In genomic region chr12:52521581-52522266, GRCh38 we compare ENCODE assay signal across 14 cellular contexts. TPM values are rescaled to one million over a fixed set of nuclear protein-coding genes. Genes with fewer than 3 reads are reported as not detected.
DNase-seq lines count a peak whose midpoint lies in the region; ATAC-seq, FAIRE-seq and TF ChIP-seq lines count a peak whose summit lies in the region.
"Had no signal": no experiment of that assay in that cellular context is flagged by ENCODE, and none has a peak within 500 bp of the region (broad histone marks: within the 10 kb centered on the region; RNA-seq: fewer than 3 reads in every experiment).

No MANE protein-coding gene starts in this region.

- H3K4me3 ChIP-seq in hepatocyte (no peak overlapping the region), suprapubic skin (peak overlapping the region; percentile 34), small intestine (ENCODE audit: low read depth in 1 of 2, low read length in 2 of 2) (no peak overlapping the region)
- H3K4me3 ChIP-seq: lower lobe of right lung had no signal

- H3K27ac Mint-ChIP-seq in WTC11, result no peak overlapping the region
- H3K27ac Mint-ChIP-seq: activated naive CD4-positive, alpha-beta T cell treated with anti-CD3 and anti-CD28 coated beads, Interleukin-2, amount 10 ng/mL, durations not matched to agents 7 days and 5 days had no signal

- H3K27me3 ChIP-seq in hepatocyte, result no peaks in the 10 kb centered on the region
- peaks cover 10% of the 10 kb centered on the region for H3K27me3 ChIP-seq in suprapubic skin
- peaks cover 0 to 3% of the 10 kb centered on the region in 2 donors for H3K27me3 ChIP-seq in small intestine (ENCODE audit: control insufficient read depth in 2 of 2, insufficient read depth in 2 of 2, low read length in 2 of 2)

- H3K4me1 Mint-ChIP-seq in WTC11, result peaks cover 7% of the 10 kb centered on the region

- peak overlapping the region; percentile 77 for H3K27ac ChIP-seq in hepatocyte
- peak overlapping the region; percentile 94 for H3K27ac ChIP-seq in suprapubic skin
- H3K27ac ChIP-seq in small intestine (ENCODE audit: low read depth in 1 of 2, low read length in 1 of 2), result no peak overlapping the region
- H3K27ac ChIP-seq: lower lobe of right lung had no signal

- no peak overlapping the region for H3K4me3 Mint-ChIP-seq in WTC11
- H3K4me3 Mint-ChIP-seq: activated naive CD4-positive, alpha-beta T cell treated with anti-CD3 and anti-CD28 coated beads, Interleukin-2, amount 10 ng/mL, durations not matched to agents 7 days and 5 days had no signal

- CTCF ChIA-PET in WTC11 (lab: Charles Lee), result interaction anchor here (0.8 to 3.5 kb wide), 15 partner anchors 9 to 459 kb away, joined by 3 to 24 read pairs (median 4); no protein-coding TSS in a partner anchor

- WGBS in hepatocyte (ENCODE audit: low lambda C conversion rate, missing lambda C conversion rate), result 75% methylated on average over 10 of the region's 10 CpGs
- 48% methylated on average over 7 of the region's 10 CpGs for whole genome bisulfite sequencing in suprapubic skin
- 72 to 75% (median 74%) methylated on average over 10 of the region's 10 CpGs for WGBS in small intestine, 3 donors

- no peak overlapping the region for H2AFZ ChIP-seq in hepatocyte

- no peak for TF ChIP-seq POLR2A in suprapubic skin (IDR thresholded peaks at IDR 0.05)

- H3K9me2 ChIP-seq in hepatocyte (replicated peaks; ENCODE audit: insufficient read depth), result no peaks in the 10 kb centered on the region

- H4K20me1 ChIP-seq in hepatocyte (ENCODE audit: insufficient read depth, poor library complexity, severe bottlenecking), result no peaks in the 10 kb centered on the region

- POLR2A ChIA-PET in WTC11 (lab: Charles Lee), result no interaction called here

- no peak for TF ChIP-seq EP300 in suprapubic skin (IDR thresholded peaks at IDR 0.05)

- no peaks in the 10 kb centered on the region for H3K79me2 ChIP-seq in hepatocyte

- no peaks in the 10 kb centered on the region for H3K9me3 Mint-ChIP-seq in WTC11
- H3K9me3 Mint-ChIP-seq: activated naive CD4-positive, alpha-beta T cell treated with anti-CD3 and anti-CD28 coated beads, Interleukin-2, amount 10 ng/mL, durations not matched to agents 7 days and 5 days had no signal

- FAIRE-seq in small intestine (lab: Jason Lieb, UNC), result no peak

- H3K4me1 ChIP-seq in hepatocyte (ENCODE audit: insufficient read depth) (peaks cover 14% of the 10 kb centered on the region), suprapubic skin (peaks cover 61% of the 10 kb centered on the region), small intestine (ENCODE audit: control insufficient read depth in 2 of 2, insufficient read depth in 1 of 2, low read depth in 1 of 2, low read length in 1 of 2) (peaks cover 0 to 2% of the 10 kb centered on the region in 2 donors)
- H3K4me1 ChIP-seq: lower lobe of right lung had no signal

- TF ChIP-seq CTCF in WTC11 (IDR thresholded peaks at IDR 0.05) (no peak), hepatocyte (IDR thresholded peaks at IDR 0.05; ENCODE audit: poor library complexity) (no peak), suprapubic skin (IDR thresholded peaks at IDR 0.05) (no peak)

- ATAC-seq in WTC11 (peak; percentile 24; the same call in 1 of the 2 replicates), HG03469 (IDR thresholded peaks at IDR 0.05; ENCODE audit: unreplicated experiment) (no peak), HG02870 (IDR thresholded peaks at IDR 0.05; ENCODE audit: unreplicated experiment) (no peak)

- H3K27me3 Mint-ChIP-seq in WTC11 (ENCODE audit: low read depth), result no peaks in the 10 kb centered on the region

- DNase-seq in activated CD8-positive, alpha-beta memory T cell treated with anti-CD3 and anti-CD28 coated beads for 24 hours, result peak; percentile 32
- DNase-seq in activated CD8-positive, alpha-beta memory T cell treated with anti-CD3 and anti-CD28 coated beads, Interleukin-2, amount 50 U/mL, for 4 hours, result no peak
- DNase-seq in WTC11 (ENCODE audit: low spot score) (no peak), hepatocyte (ENCODE audit: low spot score) (no peak), suprapubic skin (ENCODE audit: low spot score in 2 of 2) (peak in 1 of 2 donors; percentile 59), small intestine (no peak)
- DNase-seq: activated naive CD4-positive, alpha-beta T cell treated with anti-CD3 and anti-CD28 coated beads, Interleukin-2, amount 10 ng/mL, durations not matched to agents 7 days and 5 days; DMS79; lower lobe of right lung; T-helper 1 cell had no signal

- H3K36me3 ChIP-seq in hepatocyte (replicated peaks; ENCODE audit: insufficient read depth, low read depth) (no peaks in the 10 kb centered on the region), suprapubic skin (peaks cover 16% of the 10 kb centered on the region), small intestine (ENCODE audit: control insufficient read depth in 2 of 2, insufficient read depth in 2 of 2, low read length in 2 of 2) (no peaks in the 10 kb centered on the region)
- H3K36me3 ChIP-seq: lower lobe of right lung had no signal

- H3K4me2 ChIP-seq in hepatocyte, result no peak overlapping the region

- H3K36me3 Mint-ChIP-seq in WTC11, result no peaks in the 10 kb centered on the region
- H3K36me3 Mint-ChIP-seq: activated naive CD4-positive, alpha-beta T cell treated with anti-CD3 and anti-CD28 coated beads, Interleukin-2, amount 10 ng/mL, durations not matched to agents 7 days and 5 days had no signal

- H3K9me3 ChIP-seq in hepatocyte (ENCODE audit: low read depth) (no peaks in the 10 kb centered on the region), suprapubic skin (no peaks in the 10 kb centered on the region), small intestine (ENCODE audit: control insufficient read depth, low read depth) (no peaks in the 10 kb centered on the region)
- H3K9me3 ChIP-seq: lower lobe of right lung had no signal

TF ChIP-seq in WTC11, 78 proteins besides CTCF, POLR2A, EP300 and RAD21 (continues in another document):
- TF ChIP-seq ZBTB21 (CRISPR knock-in tag; IDR thresholded peaks at IDR 0.05; ENCODE audit: borderline replicate concordance), result no peak
- no peak for TF ChIP-seq ESRRA (CRISPR knock-in tag; IDR thresholded peaks at IDR 0.05; ENCODE audit: borderline replicate concordance)
- no peak for TF ChIP-seq MLX (CRISPR knock-in tag; IDR thresholded peaks at IDR 0.05)
- no peak for TF ChIP-seq CDX4 (CRISPR knock-in tag; IDR thresholded peaks at IDR 0.05; ENCODE audit: borderline replicate concordance)
- no peak for TF ChIP-seq TP53 (CRISPR knock-in tag; IDR thresholded peaks at IDR 0.05)
- no peak for TF ChIP-seq USF1 (CRISPR knock-in tag; IDR thresholded peaks at IDR 0.05)
- TF ChIP-seq ZMAT4 (CRISPR knock-in tag; IDR thresholded peaks at IDR 0.05), result no peak

RNA-seq across cellular contexts. Expression of gene KRT5, which starts 1.5 kb away (rescaled TPM):
- total RNA-seq in WTC11 (2021) (not detected in 3 replicates), hepatocyte (13.0 and 15.8 TPM in 2 replicates), suprapubic skin (1,000 to 10,000 TPM; 3,026 to 9,625 (median 8,067) TPM)
- polyA plus RNA-seq in hepatocyte (7.4 and 11.3 TPM in 2 replicates), small intestine (1 to 10 TPM in 2 of 3 donors, under 1 TPM in 1; 0.79 to 6.5 (median 5.6) TPM)
- total RNA-seq: glomerular endothelial cell, posterior vena cava had no signal

RNA-seq across cellular contexts. Expression of gene KRT6A, which starts 28.7 kb away (rescaled TPM):
- total RNA-seq in WTC11 (2021), result not detected in 3 replicates
- total RNA-seq in hepatocyte, result 5.5 and 6.8 TPM in 2 replicates
- 0.54 and 2.3 TPM in 2 replicates for polyA plus RNA-seq in hepatocyte
- 1,000 to 10,000 TPM in 1 of 4 donors, 100 to 1,000 TPM in 2, 10 to 100 TPM in 1; 57.7 to 1,258 (median 594) TPM for total RNA-seq in suprapubic skin
- polyA plus RNA-seq in small intestine, result 1 to 10 TPM in 2 of 3 donors, under 1 TPM in 1; 0.13 to 6.7 (median 3.2) TPM
- total RNA-seq: glomerular endothelial cell, posterior vena cava had no signal

RNA-seq across cellular contexts. Expression of gene KRT71, which starts 31.2 kb away (rescaled TPM):
- total RNA-seq in WTC11 (2021) (not detected in 3 replicates), hepatocyte (not detected in 2 replicates), suprapubic skin (100 to 1,000 TPM in 1 of 4 donors, 10 to 100 TPM in 2, 1 to 10 TPM in 1; 5.5 to 231 (median 70.8) TPM)
- polyA plus RNA-seq in hepatocyte (not detected in 2 replicates), small intestine (not detected)
- total RNA-seq: glomerular endothelial cell, lower lobe of right lung, posterior vena cava had no signal

RNA-seq across cellular contexts. Expression of gene KRT6C, which starts 48.1 kb away (rescaled TPM):
- not detected in 3 replicates for total RNA-seq in WTC11 (2021)
- 0.07 and 0.32 TPM in 2 replicates for total RNA-seq in hepatocyte
- 0.18 and 1.3 TPM in 2 replicates for polyA plus RNA-seq in hepatocyte
- total RNA-seq in suprapubic skin, result 10 to 100 TPM in 2 of 4 donors, 1 to 10 TPM in 1, not detected in 1; 7.8 to 23.7 (median 14.8) TPM
- polyA plus RNA-seq in small intestine, result under 1 TPM in 1 of 3 donors, not detected in 2; 0.03 TPM
- total RNA-seq: glomerular endothelial cell, lower lobe of right lung, posterior vena cava had no signal

RNA-seq across cellular contexts. Expression of gene KRT74, which starts 51.9 kb away (rescaled TPM):
- total RNA-seq in WTC11 (2021), result not detected in 3 replicates
- total RNA-seq in hepatocyte, result not detected in 2 replicates
- not detected in 2 replicates for polyA plus RNA-seq in hepatocyte
- total RNA-seq in suprapubic skin, result 10 to 100 TPM in 3 of 4 donors, 1 to 10 TPM in 1; 2.0 to 44.4 (median 21.2) TPM
- under 1 TPM in 1 of 3 donors, not detected in 2; 0.27 TPM for polyA plus RNA-seq in small intestine
- total RNA-seq: glomerular endothelial cell, lower lobe of right lung, posterior vena cava had no signal

Comparison
In these comparisons a context has a peak if more than half of its experiments do, and no peak if none do; other contexts are left out.
1. H3K27ac ChIP-seq: peak in hepatocyte (single experiment) and suprapubic skin (single experiment); none in small intestine (0 of 2).
2. RNA of gene KRT5, which starts 1.5 kb away (total RNA-seq): 3,026 to 9,625 TPM in suprapubic skin; 13.0 to 15.8 TPM in hepatocyte and not detected in WTC11; every median in the first group is over 100 times any median in the second.